7 cellular contexts compared by ENCODE assay signal in genomic region chr12:2336409-2336829, GRCh38.
DNase-seq lines count a peak whose midpoint lies in the region; ATAC-seq and TF ChIP-seq lines count a peak whose summit lies in the region.

No MANE protein-coding gene starts in this region.

- no peaks in the 10 kb centered on the region for H3K79me2 ChIP-seq in Karpas-422 (ENCODE audit: low read length)

- H3K4me3 ChIP-seq in foreskin fibroblast (ENCODE audit: low read depth in 1 of 2, low read length in 2 of 2) (no peak overlapping the region), Karpas-422 (ENCODE audit: low read length) (no peak overlapping the region)

- H3K9me2 ChIP-seq in Karpas-422 (replicated peaks; ENCODE audit: insufficient read depth, low read length), result no peaks in the 10 kb centered on the region

- H3K9me3 Mint-ChIP-seq in stimulated activated memory B cell treated with anti-CD40 and anti-IgM and Interleukin-4, amounts not matched to agents 10 μg/mL and 1 μg/mL and 100 μg/mL, for 72 hours, result no peaks in the 10 kb centered on the region

- DNase-seq in RPMI8226 (peak; percentile 17), foreskin fibroblast (peak; percentile 91 to 94), NCI-H2227 (lab: John Stamatoyannopoulos, UW; ENCODE audit: unreplicated experiment) (no peak), Karpas-422 (no peak)

- no peaks in the 10 kb centered on the region for H3K36me3 Mint-ChIP-seq in stimulated activated memory B cell treated with anti-CD40 and anti-IgM and Interleukin-4, amounts not matched to agents 10 μg/mL and 1 μg/mL and 100 μg/mL, for 72 hours

- H3K4me2 ChIP-seq in Karpas-422 (ENCODE audit: low read depth, low read length, poor library complexity, severe bottlenecking), result no peak overlapping the region

- peak; percentile 93 for ATAC-seq in GM18868 (IDR thresholded peaks at IDR 0.05; ENCODE audit: unreplicated experiment)
- peak; percentile 89 for ATAC-seq in HG02973 (IDR thresholded peaks at IDR 0.05; ENCODE audit: unreplicated experiment)
- ATAC-seq in stimulated activated memory B cell treated with anti-CD40 and anti-IgM and Interleukin-4, amounts not matched to agents 10 μg/mL and 1 μg/mL and 100 μg/mL, for 72 hours, result peak; percentile 66

- peaks cover 36% of the 10 kb centered on the region for H3K27me3 Mint-ChIP-seq in stimulated activated memory B cell treated with anti-CD40 and anti-IgM and Interleukin-4, amounts not matched to agents 10 μg/mL and 1 μg/mL and 100 μg/mL, for 72 hours

- H3K9me3 ChIP-seq in Karpas-422 (ENCODE audit: low read length), result no peaks in the 10 kb centered on the region

- H3K4me3 Mint-ChIP-seq in stimulated activated memory B cell treated with anti-CD40 and anti-IgM and Interleukin-4, amounts not matched to agents 10 μg/mL and 1 μg/mL and 100 μg/mL, for 72 hours, result no peak overlapping the region

- H3K27me3 ChIP-seq in Karpas-422 (ENCODE audit: low read length), result no peaks in the 10 kb centered on the region

- peaks cover 15% of the 10 kb centered on the region for H3K4me1 Mint-ChIP-seq in stimulated activated memory B cell treated with anti-CD40 and anti-IgM and Interleukin-4, amounts not matched to agents 10 μg/mL and 1 μg/mL and 100 μg/mL, for 72 hours

- H3K27ac ChIP-seq in Karpas-422 (ENCODE audit: low read length), result no peak overlapping the region

- H2AFZ ChIP-seq in Karpas-422 (ENCODE audit: low read length), result no peak overlapping the region

- H4K20me1 ChIP-seq in Karpas-422 (ENCODE audit: insufficient read depth, low read depth, low read length), result no peaks in the 10 kb centered on the region

- no peaks in the 10 kb centered on the region for H3K4me1 ChIP-seq in Karpas-422 (ENCODE audit: low read length)

- TF ChIP-seq CTCF in foreskin fibroblast (IDR thresholded peaks at IDR 0.05; ENCODE audit: low read depth, low read length), result no peak

- H3K27ac Mint-ChIP-seq in stimulated activated memory B cell treated with anti-CD40 and anti-IgM and Interleukin-4, amounts not matched to agents 10 μg/mL and 1 μg/mL and 100 μg/mL, for 72 hours, result peak overlapping the region; percentile 45

- no peaks in the 10 kb centered on the region for H3K36me3 ChIP-seq in Karpas-422 (ENCODE audit: insufficient read depth, low read length)

- no peak overlapping the region for H3K9ac ChIP-seq in Karpas-422 (ENCODE audit: low read length)

Comparison
In these comparisons a context has a peak if more than half of its experiments do, and no peak if none do; other contexts are left out.
1. DNase-seq: peak in RPMI8226 (single experiment) and foreskin fibroblast (2 of 2); none in NCI-H2227 (single experiment) and Karpas-422 (single experiment).
2. Peak in every context shown above with its lines, with median percentiles within 50 percentile points of each other: ATAC-seq.